ENCODE assay signal across 26 cellular contexts in genomic region chr2:173935305-173935704, GRCh38.
"Had no signal": no experiment of that assay in that cellular context is flagged by ENCODE, and none has a peak within 500 bp of the region (broad histone marks: within the 10 kb centered on the region; RNA-seq: fewer than 3 reads in every experiment).

No MANE protein-coding gene starts in this region.

- H3K4me3 Mint-ChIP-seq: activated B cell treated with CpG ODN at 0.5 μM for 24 hours; activated CD4-positive, alpha-beta T cell treated with anti-CD3 and anti-CD28 coated beads for 36 hours; activated naive CD8-positive, alpha-beta T cell; activated T-cell treated with anti-CD3 and anti-CD28 coated beads, Interleukin-2, amount 50 U/mL, for 72 hours; nephron; stimulated activated memory B cell treated with anti-CD40 and anti-IgM and Interleukin-4, amounts not matched to agents 10 μg/mL and 1 μg/mL and 100 μg/mL, for 72 hours; stimulated activated naive CD8-positive, alpha-beta T cell treated with anti-CD3 and anti-CD28 coated beads, Interleukin-15, amount 100 ng/mL, for 72 hours; T-helper 2 cell treated with Interferon-gamma antibody and Interleukin-4, amounts not matched to agents 5 μg/mL and 100 μg/mL, for 36 hours had no signal

- H3K9me3 Mint-ChIP-seq: activated B cell treated with CpG ODN at 0.5 μM for 24 hours; activated T-cell treated with anti-CD3 and anti-CD28 coated beads, Interleukin-2, amount 50 U/mL, for 72 hours; nephron; stimulated activated memory B cell treated with anti-CD40 and anti-IgM and Interleukin-4, amounts not matched to agents 10 μg/mL and 1 μg/mL and 100 μg/mL, for 72 hours; stimulated activated naive CD8-positive, alpha-beta T cell treated with anti-CD3 and anti-CD28 coated beads, Interleukin-15, amount 100 ng/mL, for 72 hours; T-helper 2 cell treated with Interferon-gamma antibody and Interleukin-4, amounts not matched to agents 5 μg/mL and 100 μg/mL, for 36 hours had no signal

- H3K27me3 Mint-ChIP-seq: activated B cell treated with CpG ODN at 0.5 μM for 24 hours; activated CD4-positive, alpha-beta T cell treated with anti-CD3 and anti-CD28 coated beads for 36 hours; activated naive CD8-positive, alpha-beta T cell; stimulated activated memory B cell treated with anti-CD40 and anti-IgM and Interleukin-4, amounts not matched to agents 10 μg/mL and 1 μg/mL and 100 μg/mL, for 72 hours; stimulated activated naive CD8-positive, alpha-beta T cell treated with anti-CD3 and anti-CD28 coated beads, Interleukin-15, amount 100 ng/mL, for 72 hours had no signal

- H3K27ac Mint-ChIP-seq: activated B cell treated with CpG ODN at 0.5 μM for 24 hours; activated CD4-positive, alpha-beta T cell treated with anti-CD3 and anti-CD28 coated beads for 36 hours; activated naive CD8-positive, alpha-beta T cell; activated T-cell treated with anti-CD3 and anti-CD28 coated beads, Interleukin-2, amount 50 U/mL, for 72 hours; stimulated activated memory B cell treated with anti-CD40 and anti-IgM and Interleukin-4, amounts not matched to agents 10 μg/mL and 1 μg/mL and 100 μg/mL, for 72 hours; T-helper 2 cell treated with Interferon-gamma antibody and Interleukin-4, amounts not matched to agents 5 μg/mL and 100 μg/mL, for 36 hours had no signal

- H3K36me3 ChIP-seq: ovary, prostate gland had no signal

- DNase-seq: activated B cell treated with CpG ODN at 0.5 μM for 24 hours; activated CD4-positive, alpha-beta T cell treated with anti-CD3 and anti-CD28 coated beads for 36 hours; activated effector memory CD4-positive, alpha-beta T cell treated with Interleukin-2 at 50 U/mL for 16 hours; activated naive CD4-positive, alpha-beta T cell treated with Interleukin-2 at 50 U/mL for 16 hours; activated T-cell treated with anti-CD3 and anti-CD28 coated beads for 4 hours; activated T-cell treated with anti-CD3 and anti-CD28 coated beads, Interleukin-2, amount 50 U/mL, for 72 hours; anterior cingulate cortex; dermis blood vessel endothelial cell; effector CD4-positive, alpha-beta T cell; esophagus squamous epithelium; foreskin melanocyte; left ventricle myocardium superior; mucosa of descending colon; ovary; retina; stimulated activated CD4-positive, alpha-beta T cell treated with anti-CD3 and anti-CD28 coated beads, Interleukin-1b, Interleukin-23, amount 100 ng/mL, for 48 hours; stimulated activated CD8-positive, alpha-beta memory T cell treated with anti-CD3 and anti-CD28 coated beads, Interleukin-4, amount 100 ng/mL, for 48 hours; stimulated activated naive CD8-positive, alpha-beta T cell treated with anti-CD3 and anti-CD28 coated beads, Interleukin-15, amount 100 ng/mL, for 72 hours; substantia nigra had no signal

- ATAC-seq: activated T-cell treated with anti-CD3 and anti-CD28 coated beads, Interleukin-2, amount 50 U/mL, for 72 hours; left ventricle myocardium superior; sciatic nerve; stimulated activated memory B cell treated with anti-CD40 and anti-IgM and Interleukin-4, amounts not matched to agents 10 μg/mL and 1 μg/mL and 100 μg/mL, for 72 hours; stimulated activated naive CD8-positive, alpha-beta T cell treated with anti-CD3 and anti-CD28 coated beads, Interleukin-15, amount 100 ng/mL, for 72 hours had no signal

- H3K9me3 ChIP-seq: esophagus squamous epithelium, mucosa of descending colon, ovary, prostate gland had no signal

- H3K27me3 ChIP-seq: esophagus squamous epithelium, ovary had no signal

- H3K27ac ChIP-seq: epithelial cell of prostate, ovary, prostate gland had no signal

- H3K4me1 ChIP-seq: prostate gland had no signal

- H3K4me3 ChIP-seq: esophagus squamous epithelium, mucosa of descending colon, ovary, prostate gland had no signal
